ENCODE assay signal across 8 cellular contexts in genomic region chr16:87950765-87951549, GRCh38. TPM values are rescaled to one million over a fixed set of nuclear protein-coding genes. Genes with fewer than 3 reads are reported as not detected.
DNase-seq lines count a peak whose midpoint lies in the region; ATAC-seq and FAIRE-seq lines count a peak whose summit lies in the region.

TSS of gene BANP (plus strand) at chr16:87951434. CDS start at chr16:87975116, 23,682 bp downstream.

- in situ Hi-C loops in Caki2 (cut with HindIII; ENCODE audit: low pct_unique_long_range_greater_than_20kb, low sequenced_read_pairs), result loop anchor here (25.0 kb wide), 1 partner anchor 336 kb away; no protein-coding TSS in a partner anchor

- H3K36me3 Mint-ChIP-seq in effector memory CD8-positive, alpha-beta T cell (ENCODE audit: insufficient read depth), result peaks cover 22% of the 10 kb centered on the region

- DNase-seq in Caki2 (ENCODE audit: low read depth), result peak; percentile 99
- DNase-seq in HTR-8/SVneo (ENCODE audit: insufficient read length, low spot score), result peak; percentile 100
- DNase-seq in NOMO-1 treated with DMSO at 0.1 percent for 48 hours (lab: John Stamatoyannopoulos, UW; ENCODE audit: unreplicated experiment), result peak; percentile 97
- peak; percentile 90 to 99 for DNase-seq in activated CD8-positive, alpha-beta memory T cell treated with anti-CD3 and anti-CD28 coated beads for 4 hours (ENCODE audit: low read depth in 2 of 2)
- peak; percentile 93 to 95 (median 95) for DNase-seq in effector memory CD8-positive, alpha-beta T cell
- peak; percentile 99 for DNase-seq in medulla oblongata (ENCODE audit: extremely low spot score)
- DNase-seq in stimulated activated CD8-positive, alpha-beta memory T cell treated with anti-CD3 and anti-CD28 coated beads, Interleukin-12 subunit alpha, Interleukin-12 subunit beta, amount 100 ng/mL, for 1 hour (ENCODE audit: low read depth), result peak; percentile 96

- peak within 1 kb of the TSS; percentile 98 to 100 for H3K27ac Mint-ChIP-seq in effector memory CD8-positive, alpha-beta T cell

- H3K4me1 Mint-ChIP-seq in effector memory CD8-positive, alpha-beta T cell (ENCODE audit: low read depth in 2 of 2), result peaks cover 27 to 29% of the 10 kb centered on the region in 2 donors

- peak within 1 kb of the TSS; percentile 98 to 99 for H3K4me3 Mint-ChIP-seq in effector memory CD8-positive, alpha-beta T cell

- peak; percentile 84 for ATAC-seq in GM21367 (IDR thresholded peaks at IDR 0.05; ENCODE audit: unreplicated experiment)
- ATAC-seq in effector memory CD8-positive, alpha-beta T cell (replicated peaks), result peak; percentile 91

- FAIRE-seq in HTR-8/SVneo (lab: Jason Lieb, UNC), result peak; percentile 92

- no peaks in the 10 kb centered on the region for H3K9me3 Mint-ChIP-seq in effector memory CD8-positive, alpha-beta T cell

- H3K27me3 Mint-ChIP-seq in effector memory CD8-positive, alpha-beta T cell, result peaks cover 6 to 17% of the 10 kb centered on the region in 2 donors

RNA-seq across cellular contexts. Expression of gene BANP, which starts in this region (rescaled TPM):
- total RNA-seq in Caki2 (2014; rRNA removed; shearing (Covaris generic); ENCODE audit: low replicate concordance), result 14.9 and 16.7 TPM in 2 replicates

Comparison
In these comparisons a context has a peak if more than half of its experiments do, and no peak if none do; other contexts are left out.
1. Peak in every context shown above with its lines: DNase-seq and ATAC-seq.